2 cellular contexts compared by ENCODE assay signal in the genomic region with DNA sequence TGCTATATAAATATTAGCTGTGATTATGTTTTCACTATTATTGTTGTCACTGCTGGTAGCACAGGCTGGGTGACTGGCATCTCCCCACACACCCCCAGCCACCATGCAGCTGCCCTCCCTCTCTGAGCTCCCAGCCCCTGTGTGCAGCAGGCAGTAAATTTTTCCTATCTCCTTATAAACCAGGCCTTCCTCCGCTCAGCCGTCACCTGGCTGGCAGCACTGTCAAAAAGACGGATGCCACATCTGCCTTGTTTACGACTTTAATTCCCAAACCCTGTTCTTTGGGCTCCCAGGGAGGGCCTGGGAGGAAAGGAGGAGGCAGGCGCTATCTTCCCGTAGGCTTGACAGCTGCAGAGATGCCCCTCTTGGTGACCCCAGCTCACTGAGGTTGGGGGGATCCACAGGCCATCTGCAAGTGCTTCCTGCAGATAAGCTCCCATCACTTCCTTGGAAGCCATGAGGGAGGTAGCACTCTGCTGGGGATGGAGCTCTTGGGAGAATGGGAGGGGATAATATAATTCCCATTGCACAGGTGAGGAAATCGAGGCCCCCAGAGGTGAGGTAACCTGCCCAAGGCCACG.
TF ChIP-seq lines count a peak whose summit lies in the region.

No MANE protein-coding gene starts in this region.

TF ChIP-seq in K562, 482 proteins besides CTCF, POLR2A, EP300 and RAD21 (continues in another document):
- TF ChIP-seq, protein P1, sequence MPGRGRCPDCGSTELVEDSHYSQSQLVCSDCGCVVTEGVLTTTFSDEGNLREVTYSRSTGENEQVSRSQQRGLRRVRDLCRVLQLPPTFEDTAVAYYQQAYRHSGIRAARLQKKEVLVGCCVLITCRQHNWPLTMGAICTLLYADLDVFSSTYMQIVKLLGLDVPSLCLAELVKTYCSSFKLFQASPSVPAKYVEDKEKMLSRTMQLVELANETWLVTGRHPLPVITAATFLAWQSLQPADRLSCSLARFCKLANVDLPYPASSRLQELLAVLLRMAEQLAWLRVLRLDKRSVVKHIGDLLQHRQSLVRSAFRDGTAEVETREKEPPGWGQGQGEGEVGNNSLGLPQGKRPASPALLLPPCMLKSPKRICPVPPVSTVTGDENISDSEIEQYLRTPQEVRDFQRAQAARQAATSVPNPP (IDR thresholded peaks at IDR 0.05; ENCODE audit: borderline replicate concordance, insufficient read depth, insufficient read length): no peak
- TF ChIP-seq HOXB6 (CRISPR knock-in tag; IDR thresholded peaks at IDR 0.05; ENCODE audit: borderline replicate concordance): no peak
- no peak for TF ChIP-seq ZNF57 (CRISPR knock-in tag; IDR thresholded peaks at IDR 0.05)
- no peak for TF ChIP-seq PML (IDR thresholded peaks at IDR 0.05; ENCODE audit: low read length)
- TF ChIP-seq RUNX1 (IDR thresholded peaks at IDR 0.05; ENCODE audit: low read depth): no peak
- TF ChIP-seq SP1 (CRISPR knock-in tag; IDR thresholded peaks at IDR 0.05): no peak
- TF ChIP-seq BCL6 (CRISPR knock-in tag; IDR thresholded peaks at IDR 0.05): no peak
- no peak for TF ChIP-seq RBM17 (IDR thresholded peaks at IDR 0.05; ENCODE audit: borderline replicate concordance, low read depth, low read length)
- TF ChIP-seq ZBTB7A (IDR thresholded peaks at IDR 0.05; ENCODE audit: borderline replicate concordance, control insufficient read depth, low read depth, low read length): 0 out of 2 replicates have a peak, but pooled peaks have one; percentile 22
- no peak for TF ChIP-seq UBTF (IDR thresholded peaks at IDR 0.05; ENCODE audit: borderline replicate concordance in 1 of 2, low read depth in 2 of 2, low read length in 2 of 2)
- TF ChIP-seq CBFA2T3 (IDR thresholded peaks at IDR 0.05): peak; percentile 60; the same call in 1 of the 2 replicates
- TF ChIP-seq HDAC2 (IDR thresholded peaks at IDR 0.05): no peak
- TF ChIP-seq THRAP3 (IDR thresholded peaks at IDR 0.05; ENCODE audit: borderline replicate concordance): no peak
- TF ChIP-seq CBFB (CRISPR knock-in tag; IDR thresholded peaks at IDR 0.05): peak; percentile 20; the same call in 1 of the 2 replicates
- TF ChIP-seq NEUROD1 (IDR thresholded peaks at IDR 0.05; ENCODE audit: borderline replicate concordance, low read depth, low read length, partially characterized antibody): no peak
- TF ChIP-seq CBFA2T2 (conservative IDR thresholded peaks at IDR 0.05): peak; percentile 26; the same call in 1 of the 2 replicates
- no peak for TF ChIP-seq PHF21A (IDR thresholded peaks at IDR 0.05; ENCODE audit: borderline replicate concordance, low read depth)
- TF ChIP-seq, protein P2, sequence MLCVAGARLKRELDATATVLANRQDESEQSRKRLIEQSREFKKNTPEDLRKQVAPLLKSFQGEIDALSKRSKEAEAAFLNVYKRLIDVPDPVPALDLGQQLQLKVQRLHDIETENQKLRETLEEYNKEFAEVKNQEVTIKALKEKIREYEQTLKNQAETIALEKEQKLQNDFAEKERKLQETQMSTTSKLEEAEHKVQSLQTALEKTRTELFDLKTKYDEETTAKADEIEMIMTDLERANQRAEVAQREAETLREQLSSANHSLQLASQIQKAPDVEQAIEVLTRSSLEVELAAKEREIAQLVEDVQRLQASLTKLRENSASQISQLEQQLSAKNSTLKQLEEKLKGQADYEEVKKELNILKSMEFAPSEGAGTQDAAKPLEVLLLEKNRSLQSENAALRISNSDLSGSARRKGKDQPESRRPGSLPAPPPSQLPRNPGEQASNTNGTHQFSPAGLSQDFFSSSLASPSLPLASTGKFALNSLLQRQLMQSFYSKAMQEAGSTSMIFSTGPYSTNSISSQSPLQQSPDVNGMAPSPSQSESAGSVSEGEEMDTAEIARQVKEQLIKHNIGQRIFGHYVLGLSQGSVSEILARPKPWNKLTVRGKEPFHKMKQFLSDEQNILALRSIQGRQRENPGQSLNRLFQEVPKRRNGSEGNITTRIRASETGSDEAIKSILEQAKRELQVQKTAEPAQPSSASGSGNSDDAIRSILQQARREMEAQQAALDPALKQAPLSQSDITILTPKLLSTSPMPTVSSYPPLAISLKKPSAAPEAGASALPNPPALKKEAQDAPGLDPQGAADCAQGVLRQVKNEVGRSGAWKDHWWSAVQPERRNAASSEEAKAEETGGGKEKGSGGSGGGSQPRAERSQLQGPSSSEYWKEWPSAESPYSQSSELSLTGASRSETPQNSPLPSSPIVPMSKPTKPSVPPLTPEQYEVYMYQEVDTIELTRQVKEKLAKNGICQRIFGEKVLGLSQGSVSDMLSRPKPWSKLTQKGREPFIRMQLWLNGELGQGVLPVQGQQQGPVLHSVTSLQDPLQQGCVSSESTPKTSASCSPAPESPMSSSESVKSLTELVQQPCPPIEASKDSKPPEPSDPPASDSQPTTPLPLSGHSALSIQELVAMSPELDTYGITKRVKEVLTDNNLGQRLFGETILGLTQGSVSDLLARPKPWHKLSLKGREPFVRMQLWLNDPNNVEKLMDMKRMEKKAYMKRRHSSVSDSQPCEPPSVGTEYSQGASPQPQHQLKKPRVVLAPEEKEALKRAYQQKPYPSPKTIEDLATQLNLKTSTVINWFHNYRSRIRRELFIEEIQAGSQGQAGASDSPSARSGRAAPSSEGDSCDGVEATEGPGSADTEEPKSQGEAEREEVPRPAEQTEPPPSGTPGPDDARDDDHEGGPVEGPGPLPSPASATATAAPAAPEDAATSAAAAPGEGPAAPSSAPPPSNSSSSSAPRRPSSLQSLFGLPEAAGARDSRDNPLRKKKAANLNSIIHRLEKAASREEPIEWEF (CRISPR knock-in tag; IDR thresholded peaks at IDR 0.05): no peak

TF ChIP-seq in neural cell, 6 proteins besides CTCF, POLR2A, EP300 and RAD21 (continued from another document):
- TF ChIP-seq, protein P3, sequence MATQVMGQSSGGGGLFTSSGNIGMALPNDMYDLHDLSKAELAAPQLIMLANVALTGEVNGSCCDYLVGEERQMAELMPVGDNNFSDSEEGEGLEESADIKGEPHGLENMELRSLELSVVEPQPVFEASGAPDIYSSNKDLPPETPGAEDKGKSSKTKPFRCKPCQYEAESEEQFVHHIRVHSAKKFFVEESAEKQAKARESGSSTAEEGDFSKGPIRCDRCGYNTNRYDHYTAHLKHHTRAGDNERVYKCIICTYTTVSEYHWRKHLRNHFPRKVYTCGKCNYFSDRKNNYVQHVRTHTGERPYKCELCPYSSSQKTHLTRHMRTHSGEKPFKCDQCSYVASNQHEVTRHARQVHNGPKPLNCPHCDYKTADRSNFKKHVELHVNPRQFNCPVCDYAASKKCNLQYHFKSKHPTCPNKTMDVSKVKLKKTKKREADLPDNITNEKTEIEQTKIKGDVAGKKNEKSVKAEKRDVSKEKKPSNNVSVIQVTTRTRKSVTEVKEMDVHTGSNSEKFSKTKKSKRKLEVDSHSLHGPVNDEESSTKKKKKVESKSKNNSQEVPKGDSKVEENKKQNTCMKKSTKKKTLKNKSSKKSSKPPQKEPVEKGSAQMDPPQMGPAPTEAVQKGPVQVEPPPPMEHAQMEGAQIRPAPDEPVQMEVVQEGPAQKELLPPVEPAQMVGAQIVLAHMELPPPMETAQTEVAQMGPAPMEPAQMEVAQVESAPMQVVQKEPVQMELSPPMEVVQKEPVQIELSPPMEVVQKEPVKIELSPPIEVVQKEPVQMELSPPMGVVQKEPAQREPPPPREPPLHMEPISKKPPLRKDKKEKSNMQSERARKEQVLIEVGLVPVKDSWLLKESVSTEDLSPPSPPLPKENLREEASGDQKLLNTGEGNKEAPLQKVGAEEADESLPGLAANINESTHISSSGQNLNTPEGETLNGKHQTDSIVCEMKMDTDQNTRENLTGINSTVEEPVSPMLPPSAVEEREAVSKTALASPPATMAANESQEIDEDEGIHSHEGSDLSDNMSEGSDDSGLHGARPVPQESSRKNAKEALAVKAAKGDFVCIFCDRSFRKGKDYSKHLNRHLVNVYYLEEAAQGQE (IDR thresholded peaks at IDR 0.05; ENCODE audit: borderline replicate concordance): no peak
